Comparison of ENCODE assay signal across 24 cellular contexts in the genomic region with DNA sequence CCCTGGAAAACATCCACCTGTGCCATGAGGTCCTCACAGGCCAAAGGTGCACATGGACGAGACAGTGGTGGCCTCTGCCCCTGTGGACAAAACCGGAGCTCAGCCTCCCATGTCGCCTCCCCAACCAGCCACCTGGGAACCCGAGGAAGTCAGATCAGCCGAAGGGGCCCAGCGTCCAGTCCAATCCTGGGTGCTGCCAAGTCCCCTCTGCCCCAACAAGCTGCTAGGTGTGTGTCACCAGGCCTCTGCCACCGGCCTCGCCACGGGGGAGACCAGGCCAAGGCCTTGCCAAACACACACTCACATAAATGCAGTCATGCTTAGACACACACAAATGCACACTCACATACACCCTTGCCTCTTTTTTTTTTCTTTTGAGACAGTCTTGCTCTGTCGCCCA.
"Had no signal": no experiment of that assay in that cellular context is flagged by ENCODE, and none has a peak within 500 bp of the region (broad histone marks: within the 10 kb centered on the region; RNA-seq: fewer than 3 reads in every experiment).

No MANE protein-coding gene starts in this region.

- FAIRE-seq: HTR-8/SVneo, RCC 7860 had no signal

- H3K4me2 ChIP-seq: SK-N-SH had no signal

- H3K27ac ChIP-seq: HL-60 had no signal

- H3K9me3 ChIP-seq: SK-N-SH had no signal

- DNase-seq: KBM-7, MV-4-11, NCI-H1048, NCI-H1105, NCI-H1417, NCI-H1436 treated with DMSO at 0.1 percent for 48 hours, NCI-H1694, NCI-H187 treated with DMSO at 0.1 percent for 48 hours, NCI-H2029 treated with DMSO at 0.1 percent for 48 hours, NCI-H2107, NCI-H226, NCI-H446, NCI-H510A, NCI-H524 treated with DMSO at 0.1 percent for 48 hours, NCI-H69, NCI-H774, RPMI8226, SHP77, SK-N-SH, SW 1271, T-cell had no signal

- H3K9ac ChIP-seq: SK-N-SH had no signal
